In the genomic region with DNA sequence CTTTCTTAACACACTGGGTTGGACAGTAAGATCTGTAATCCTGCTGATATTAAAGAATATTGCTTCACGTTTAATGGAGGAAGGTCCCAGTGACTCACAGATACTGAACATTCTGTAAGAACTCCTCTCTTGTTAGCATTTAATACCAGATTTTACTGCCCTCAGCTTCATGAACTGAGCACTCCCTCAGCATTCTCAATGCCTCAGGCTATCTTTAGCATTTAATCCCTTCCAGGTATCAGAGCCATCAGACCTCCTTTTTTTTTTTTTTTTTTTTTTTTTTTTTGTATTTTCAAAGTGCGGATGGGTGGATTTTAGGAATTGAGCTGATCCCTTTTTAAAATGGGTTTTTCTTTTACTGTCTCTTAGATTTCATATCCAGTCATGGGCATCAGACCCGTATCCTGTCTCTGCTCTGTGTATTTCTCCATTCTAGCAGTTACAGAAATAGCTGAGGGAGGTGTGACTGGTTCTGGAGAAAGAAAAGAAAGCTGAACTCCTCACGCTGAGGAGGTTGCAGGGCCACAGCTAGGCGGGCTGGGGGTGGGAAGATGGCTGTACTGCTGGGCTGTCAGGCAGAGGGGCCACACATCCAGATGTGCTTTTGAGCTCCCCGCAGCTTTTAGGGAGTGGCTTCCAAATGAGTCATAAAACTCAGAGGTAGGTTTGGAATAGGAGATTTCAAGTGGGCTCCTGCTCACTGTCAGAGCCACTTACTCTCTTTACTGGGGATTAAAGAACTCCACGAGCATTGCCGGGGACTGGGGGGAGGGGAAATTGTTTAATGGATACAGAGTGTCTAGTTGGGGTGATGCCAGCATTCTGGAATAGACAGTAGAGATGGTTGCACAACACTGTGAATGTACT, we compare ENCODE assay signal across 17 cellular contexts.
DNase-seq lines count a peak whose midpoint lies in the region; ATAC-seq and TF ChIP-seq lines count a peak whose summit lies in the region.
"Had no signal": no experiment of that assay in that cellular context is flagged by ENCODE, and none has a peak within 500 bp of the region (broad histone marks: within the 10 kb centered on the region; RNA-seq: fewer than 3 reads in every experiment).

No MANE protein-coding gene starts in this region.

- peaks cover 0 to 3% (median 0%) of the 10 kb centered on the region in 11 experiments; a peak in 2 of 22 replicates for H3K9me3 ChIP-seq in BLaER1 treated with 17β-estradiol and CSF1 and Interleukin-3, amounts not matched to agents 10 nM and 100 nM (replicated peaks in 1 of 11)
- H3K9me3 ChIP-seq in iPS-18a (ENCODE audit: control insufficient read depth, low read depth, low read length): no peaks in the 10 kb centered on the region
- no peaks in the 10 kb centered on the region for H3K9me3 ChIP-seq in T-helper 17 cell (ENCODE audit: control insufficient read depth, low read length, poor library complexity, severe bottlenecking)
- no peaks in the 10 kb centered on the region for H3K9me3 ChIP-seq in lower lobe of right lung

- H3K36me3 Mint-ChIP-seq in activated naive CD4-positive, alpha-beta T cell treated with anti-CD3 and anti-CD28 coated beads, Interleukin-2, amount 50 U/mL, for 72 hours: no peaks in the 10 kb centered on the region
- H3K36me3 Mint-ChIP-seq in T-helper 17 cell (ENCODE audit: low read depth): peaks cover 2% of the 10 kb centered on the region

- intact Hi-C loops in lower lobe of right lung (cut with DNase I): no loop called here

- H3K27me3 Mint-ChIP-seq in T-helper 17 cell: peaks cover 63% of the 10 kb centered on the region

- H3K9me3 Mint-ChIP-seq in activated naive CD4-positive, alpha-beta T cell treated with anti-CD3 and anti-CD28 coated beads, Interleukin-2, amount 50 U/mL, for 72 hours: no peaks in the 10 kb centered on the region
- H3K9me3 Mint-ChIP-seq: activated T-helper 2 cell treated with anti-CD3 and anti-CD28 coated beads, Interferon-gamma antibody, Interleukin-2, Interleukin-4, amounts not matched to agents 10 μg/mL and 5 μg/mL and 100 μg/mL, durations not matched to agents 14 hours and 24 hours and 36 hours; central memory CD8-positive, alpha-beta T cell had no signal

- H3K4me3 ChIP-seq in BLaER1 treated with 17β-estradiol and CSF1 and Interleukin-3, amounts not matched to agents 10 nM and 100 nM: no peak overlapping the region
- H3K4me3 ChIP-seq in HFF-Myc (replicated peaks; ENCODE audit: low read depth, low read length) (no peak overlapping the region), iPS-18a (ENCODE audit: low read length) (no peak overlapping the region), lower lobe of right lung (no peak overlapping the region)
- H3K4me3 ChIP-seq: GM12878 had no signal

- TF ChIP-seq CTCF in HFF-Myc (IDR thresholded peaks at IDR 0.05; ENCODE audit: low read depth, low read length, missing control alignments) (no peak), VCaP (conservative IDR thresholded peaks at IDR 0.05) (no peak), lower lobe of right lung (IDR thresholded peaks at IDR 0.05) (no peak)

- H3K27ac Mint-ChIP-seq in activated naive CD4-positive, alpha-beta T cell treated with anti-CD3 and anti-CD28 coated beads, Interleukin-2, amount 50 U/mL, for 72 hours: no peak overlapping the region
- no peak overlapping the region for H3K27ac Mint-ChIP-seq in T-helper 17 cell
- H3K27ac Mint-ChIP-seq: activated T-helper 2 cell treated with anti-CD3 and anti-CD28 coated beads, Interferon-gamma antibody, Interleukin-2, Interleukin-4, amounts not matched to agents 10 μg/mL and 5 μg/mL and 100 μg/mL, durations not matched to agents 14 hours and 24 hours and 36 hours had no signal

- peak overlapping the region in 8 of 11 experiments; percentile 17 to 68 (median 55); a peak in 6 of 22 replicates for H3K4me2 ChIP-seq in BLaER1 treated with 17β-estradiol and CSF1 and Interleukin-3, amounts not matched to agents 10 nM and 100 nM

- no peaks in the 10 kb centered on the region; a peak in 1 of 22 replicates for H4K20me1 ChIP-seq in BLaER1 treated with 17β-estradiol and CSF1 and Interleukin-3, amounts not matched to agents 10 nM and 100 nM

- H3K4me1 Mint-ChIP-seq in T-helper 17 cell: no peaks in the 10 kb centered on the region
- H3K4me1 Mint-ChIP-seq: central memory CD8-positive, alpha-beta T cell had no signal

- H3K4me1 ChIP-seq in BLaER1 treated with 17β-estradiol and CSF1 and Interleukin-3, amounts not matched to agents 10 nM and 100 nM: peaks cover 13 to 25% (median 16%) of the 10 kb centered on the region in 10 experiments
- H3K4me1 ChIP-seq in iPS-18a (ENCODE audit: control insufficient read depth, low read depth, low read length) (peaks cover 6% of the 10 kb centered on the region), lower lobe of right lung (no peaks in the 10 kb centered on the region)

- no peak for ATAC-seq in activated naive CD4-positive, alpha-beta T cell treated with anti-CD3 and anti-CD28 coated beads, Interleukin-2, amount 50 U/mL, for 72 hours
- ATAC-seq in T-helper 17 cell (no peak), lower lobe of right lung (no peak)
- ATAC-seq: GM12878 had no signal

- H3K36me3 ChIP-seq in BLaER1 treated with 17β-estradiol and CSF1 and Interleukin-3, amounts not matched to agents 10 nM and 100 nM: no peaks in the 10 kb centered on the region
- H3K36me3 ChIP-seq in iPS-18a (ENCODE audit: control insufficient read depth, low read depth, low read length) (no peaks in the 10 kb centered on the region), lower lobe of right lung (no peaks in the 10 kb centered on the region)

- H3K4me3 Mint-ChIP-seq in T-helper 17 cell: no peak overlapping the region
- H3K4me3 Mint-ChIP-seq: central memory CD8-positive, alpha-beta T cell had no signal

- no peak overlapping the region for H3K27ac ChIP-seq in BLaER1 treated with 17β-estradiol and CSF1 and Interleukin-3, amounts not matched to agents 10 nM and 100 nM
- H3K27ac ChIP-seq in VCaP (peak overlapping the region; percentile 54), iPS-18a (ENCODE audit: low read length) (no peak overlapping the region), lower lobe of right lung (no peak overlapping the region)

- no peaks in the 10 kb centered on the region for H3K27me3 ChIP-seq in BLaER1 treated with 17β-estradiol and CSF1 and Interleukin-3, amounts not matched to agents 10 nM and 100 nM
- H3K27me3 ChIP-seq in iPS-18a (ENCODE audit: control insufficient read depth, insufficient read depth, low read length) (no peaks in the 10 kb centered on the region), lower lobe of right lung (ENCODE audit: low read depth) (no peaks in the 10 kb centered on the region)

- no peak overlapping the region for H3K9ac ChIP-seq in BLaER1 treated with 17β-estradiol and CSF1 and Interleukin-3, amounts not matched to agents 10 nM and 100 nM
- peak overlapping the region; percentile 5 for H3K9ac ChIP-seq in iPS-18a (ENCODE audit: low read length)

- peak; percentile 21 for DNase-seq in HFF-Myc (ENCODE audit: extremely low read depth, low read depth)
- DNase-seq in activated naive CD4-positive, alpha-beta T cell treated with anti-CD3 and anti-CD28 coated beads, Interleukin-2, amount 50 U/mL, for 72 hours (ENCODE audit: low spot score in 2 of 2): no peak
- no peak for DNase-seq in NAMALWA (ENCODE audit: low spot score)
- no peak for DNase-seq in T-helper 17 cell
- no peak for DNase-seq in lower lobe of right lung
- DNase-seq: DMS 273 treated with DMSO at 0.1 percent for 48 hours; erythroblast; GOT3; NCI-H1436 treated with DMSO at 0.1 percent for 48 hours; stimulated activated CD4-positive, alpha-beta T cell treated with anti-CD3 and anti-CD28 coated beads, Interleukin-4, amount 100 ng/mL, for 4 hours; stimulated activated naive CD4-positive, alpha-beta T cell treated with Interleukin-2 at 50 U/mL for 16 hours had no signal
